In the genomic region with DNA sequence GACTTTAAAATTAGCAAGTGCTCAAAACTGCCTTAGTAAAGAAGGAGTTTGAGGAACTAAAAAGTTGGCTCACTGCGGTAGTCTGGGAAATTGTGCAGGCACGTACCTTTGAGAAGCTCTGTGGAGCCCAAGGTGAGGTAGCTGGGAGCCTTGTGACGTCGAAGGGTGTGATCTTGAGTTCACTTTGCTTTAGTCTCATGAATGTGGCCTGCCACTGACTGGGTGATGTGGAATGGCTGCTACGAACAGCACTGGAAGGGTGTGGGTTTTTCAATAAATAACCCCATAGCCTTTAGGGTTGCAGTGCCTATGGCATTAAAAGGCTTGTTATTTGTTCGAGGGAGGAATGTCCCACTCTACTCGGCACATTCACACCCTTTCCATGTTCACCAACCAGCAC, we compare ENCODE assay signal across 13 cellular contexts.
DNase-seq lines count a peak whose midpoint lies in the region; ATAC-seq and TF ChIP-seq lines count a peak whose summit lies in the region.
"Had no signal": no experiment of that assay in that cellular context is flagged by ENCODE, and none has a peak within 500 bp of the region (broad histone marks: within the 10 kb centered on the region; RNA-seq: fewer than 3 reads in every experiment).

No MANE protein-coding gene starts in this region.

- no peak overlapping the region for H3K4me3 Mint-ChIP-seq in osteocyte (ENCODE audit: unreplicated experiment)
- no peak overlapping the region for H3K4me3 Mint-ChIP-seq in activated T-helper 1 cell treated with anti-CD3 and anti-CD28 coated beads, Interleukin-12 subunit alpha, Interleukin-12 subunit beta, Interleukin-2, Interleukin-4 antibody, amounts not matched to agents 30 ng/mL and 10 ng/mL and 1 ng/mL, durations not matched to agents 14 hours and 24 hours and 36 hours
- H3K4me3 Mint-ChIP-seq: activated CD4-positive, alpha-beta T cell treated with anti-CD3 and anti-CD28 coated beads, Interleukin-2, amount 10 ng/mL, durations not matched to agents 7 days and 5 days; endodermal cell; mesothelial cell of epicardium had no signal

- intact Hi-C loops in PC-9 (cut with micrococcal nuclease; ENCODE audit: unreplicated experiment) = loop anchor here (1.0 to 2.0 kb wide), 3 partner anchors 17 to 28 kb away; no protein-coding TSS in a partner anchor
- intact Hi-C loops in activated T-helper 1 cell treated with anti-CD3 and anti-CD28 coated beads, Interleukin-12 subunit alpha, Interleukin-12 subunit beta, Interleukin-2, Interleukin-4 antibody, amounts not matched to agents 30 ng/mL and 10 ng/mL and 1 ng/mL, durations not matched to agents 14 hours and 24 hours and 36 hours (cut with micrococcal nuclease) = no loop called here

- ATAC-seq in GM18861 (IDR thresholded peaks at IDR 0.05; ENCODE audit: unreplicated experiment) = no peak

- H3K4me1 Mint-ChIP-seq in osteocyte (ENCODE audit: unreplicated experiment) = peaks cover 56% of the 10 kb centered on the region
- peaks cover 5% of the 10 kb centered on the region for H3K4me1 Mint-ChIP-seq in activated T-helper 1 cell treated with anti-CD3 and anti-CD28 coated beads, Interleukin-12 subunit alpha, Interleukin-12 subunit beta, Interleukin-2, Interleukin-4 antibody, amounts not matched to agents 30 ng/mL and 10 ng/mL and 1 ng/mL, durations not matched to agents 14 hours and 24 hours and 36 hours (ENCODE audit: low read depth)

- POLR2A ChIA-PET in PC-9 (lab: Charles Lee; ENCODE audit: unreplicated experiment) = interaction anchor here (0.6 to 1.1 kb wide), 4 partner anchors 18 to 1332 kb away, joined by 3 to 9 read pairs (median 6); no protein-coding TSS in a partner anchor

- H3K79me2 ChIP-seq in ACC112 (ENCODE audit: control insufficient read depth, insufficient read depth, low read length, unreplicated experiment) (no peaks in the 10 kb centered on the region), PC-9 (ENCODE audit: low read depth) (0 out of 2 replicates have a peak, but pooled peaks cover 16% of the 10 kb centered on the region)

- no peaks in the 10 kb centered on the region for H3K9me3 ChIP-seq in PC-9 (ENCODE audit: insufficient read depth, low read depth)
- H3K9me3 ChIP-seq in esophagus (ENCODE audit: control insufficient read depth in 2 of 2, insufficient read depth in 1 of 2, low read depth in 1 of 2, low read length in 1 of 2) = no peaks in the 10 kb centered on the region

- H3K4me3 ChIP-seq in ACC112 (ENCODE audit: low read depth, low read length) (no peak overlapping the region), PC-9 (no peak overlapping the region), esophagus (ENCODE audit: low read depth in 1 of 2, low read length in 2 of 2) (no peak overlapping the region)

- CTCF ChIA-PET in PC-9 (lab: Charles Lee) = interaction anchor here (0.6 to 0.7 kb wide), 2 partner anchors 18 to 371 kb away, joined by 3 to 4 read pairs; no protein-coding TSS in a partner anchor

- BruUV-seq in PC-9 (replicated peaks; lab: Mats Ljungman, UMichigan) = no TSS peak

- H3K36me3 Mint-ChIP-seq in osteocyte (ENCODE audit: unreplicated experiment) = no peaks in the 10 kb centered on the region
- H3K36me3 Mint-ChIP-seq in activated T-helper 1 cell treated with anti-CD3 and anti-CD28 coated beads, Interleukin-12 subunit alpha, Interleukin-12 subunit beta, Interleukin-2, Interleukin-4 antibody, amounts not matched to agents 30 ng/mL and 10 ng/mL and 1 ng/mL, durations not matched to agents 14 hours and 24 hours and 36 hours (ENCODE audit: low read depth) = no peaks in the 10 kb centered on the region
- H3K36me3 Mint-ChIP-seq: mesothelial cell of epicardium had no signal

- H3K27me3 ChIP-seq in ACC112 (ENCODE audit: insufficient read depth, low read length) = no peaks in the 10 kb centered on the region
- no peaks in the 10 kb centered on the region for H3K27me3 ChIP-seq in PC-9 (ENCODE audit: insufficient read depth, low read depth)
- no peaks in the 10 kb centered on the region for H3K27me3 ChIP-seq in esophagus (ENCODE audit: control insufficient read depth in 1 of 2, insufficient read depth in 2 of 2, low read length in 2 of 2)

- no peaks in the 10 kb centered on the region for H3K9me2 ChIP-seq in PC-9 (ENCODE audit: insufficient read depth)

- H4K20me1 ChIP-seq in PC-9 (ENCODE audit: insufficient read depth) = peaks cover 8% of the 10 kb centered on the region; the same call in 1 of the 2 replicates

- no peak overlapping the region for H2AFZ ChIP-seq in ACC112 (ENCODE audit: low read length, unreplicated experiment)
- no peak overlapping the region for H2AFZ ChIP-seq in PC-9

- no peaks in the 10 kb centered on the region for H3K27me3 Mint-ChIP-seq in osteocyte (ENCODE audit: unreplicated experiment)
- H3K27me3 Mint-ChIP-seq in activated T-helper 1 cell treated with anti-CD3 and anti-CD28 coated beads, Interleukin-12 subunit alpha, Interleukin-12 subunit beta, Interleukin-2, Interleukin-4 antibody, amounts not matched to agents 30 ng/mL and 10 ng/mL and 1 ng/mL, durations not matched to agents 14 hours and 24 hours and 36 hours (ENCODE audit: insufficient read depth) = peaks cover 1% of the 10 kb centered on the region
- H3K27me3 Mint-ChIP-seq: activated CD4-positive, alpha-beta T cell treated with anti-CD3 and anti-CD28 coated beads, Interleukin-2, amount 10 ng/mL, durations not matched to agents 7 days and 5 days had no signal

- H3K36me3 ChIP-seq in ACC112 (ENCODE audit: insufficient read depth, low read length) (no peaks in the 10 kb centered on the region), PC-9 (ENCODE audit: low read depth) (no peaks in the 10 kb centered on the region), esophagus (ENCODE audit: control insufficient read depth in 2 of 2, insufficient read depth in 2 of 2, low read length in 1 of 2) (no peaks in the 10 kb centered on the region)

- DNase-seq in PC-9 (peak; percentile 58 to 64), osteocyte (ENCODE audit: extremely low spot score, unreplicated experiment) (no peak), 8988T (no peak), occipital lobe (lab: John Stamatoyannopoulos, UW) (no peak)
- no peak for DNase-seq in activated T-helper 1 cell treated with anti-CD3 and anti-CD28 coated beads, Interleukin-12 subunit alpha, Interleukin-12 subunit beta, Interleukin-2, Interleukin-4 antibody, amounts not matched to agents 30 ng/mL and 10 ng/mL and 1 ng/mL, durations not matched to agents 14 hours and 24 hours and 36 hours (ENCODE audit: low spot score)
- DNase-seq: activated CD4-positive, alpha-beta T cell treated with anti-CD3 and anti-CD28 coated beads, Interleukin-2, amount 10 ng/mL, durations not matched to agents 7 days and 5 days; NCI-H774; trophoblast cell had no signal

- H3K4me2 ChIP-seq in PC-9 = peak overlapping the region; percentile 62

- peak overlapping the region; percentile 68 for H3K27ac Mint-ChIP-seq in osteocyte (ENCODE audit: unreplicated experiment)
- no peak overlapping the region for H3K27ac Mint-ChIP-seq in activated T-helper 1 cell treated with anti-CD3 and anti-CD28 coated beads, Interleukin-12 subunit alpha, Interleukin-12 subunit beta, Interleukin-2, Interleukin-4 antibody, amounts not matched to agents 30 ng/mL and 10 ng/mL and 1 ng/mL, durations not matched to agents 14 hours and 24 hours and 36 hours
- H3K27ac Mint-ChIP-seq: endodermal cell had no signal

- peaks cover 29% of the 10 kb centered on the region for H3F3A ChIP-seq in PC-9 (ENCODE audit: insufficient read depth, low read depth)

- TF ChIP-seq CTCF in PC-9 (conservative IDR thresholded peaks at IDR 0.05) (no peak), osteocyte (IDR thresholded peaks at IDR 0.05) (no peak)

- H3K4me1 ChIP-seq in ACC112 (ENCODE audit: control insufficient read depth, insufficient read depth, low read length, unreplicated experiment) (peaks cover 54% of the 10 kb centered on the region), PC-9 (replicated peaks; ENCODE audit: insufficient read depth) (peaks cover 64% of the 10 kb centered on the region), esophagus (ENCODE audit: control insufficient read depth in 2 of 2, insufficient read depth in 2 of 2, low read length in 1 of 2) (peaks cover 0 to 10% of the 10 kb centered on the region in 2 donors)

- no peaks in the 10 kb centered on the region for H3K9me3 Mint-ChIP-seq in osteocyte (ENCODE audit: unreplicated experiment)
- no peaks in the 10 kb centered on the region for H3K9me3 Mint-ChIP-seq in activated T-helper 1 cell treated with anti-CD3 and anti-CD28 coated beads, Interleukin-12 subunit alpha, Interleukin-12 subunit beta, Interleukin-2, Interleukin-4 antibody, amounts not matched to agents 30 ng/mL and 10 ng/mL and 1 ng/mL, durations not matched to agents 14 hours and 24 hours and 36 hours
- H3K9me3 Mint-ChIP-seq: activated CD4-positive, alpha-beta T cell treated with anti-CD3 and anti-CD28 coated beads, Interleukin-2, amount 10 ng/mL, durations not matched to agents 7 days and 5 days; endodermal cell; mesothelial cell of epicardium had no signal

- WGBS in esophagus, 2 donors = 40 to 61% methylated on average over 7 of the region's 7 CpGs

- H3K27ac ChIP-seq in ACC112 (ENCODE audit: low read depth, low read length) (peak overlapping the region; percentile 71), PC-9 (peak overlapping the region; percentile 84), esophagus (ENCODE audit: low read depth in 2 of 2, low read length in 1 of 2) (peak overlapping the region; percentile 57 to 88)

Comparison
In these comparisons a context has a peak if more than half of its experiments do, and no peak if none do; other contexts are left out.
1. DNase-seq: peak in PC-9 (2 of 2); none in osteocyte (single experiment), activated T-helper 1 cell treated with anti-CD3 and anti-CD28 coated beads, Interleukin-12 subunit alpha, Interleukin-12 subunit beta, Interleukin-2, Interleukin-4 antibody, amounts not matched to agents 30 ng/mL and 10 ng/mL and 1 ng/mL, durations not matched to agents 14 hours and 24 hours and 36 hours (single experiment), 8988T (single experiment) and occipital lobe (single experiment).
2. Peak in every context shown above with its lines, with median percentiles within 50 percentile points of each other: H3K27ac ChIP-seq.